In genomic region chr11:47773882-47774281, GRCh38 we compare ENCODE assay signal across 17 cellular contexts. TPM values are rescaled to one million over a fixed set of nuclear protein-coding genes. Genes with fewer than 3 reads are reported as not detected.
DNase-seq lines count a peak whose midpoint lies in the region; ATAC-seq and TF ChIP-seq lines count a peak whose summit lies in the region.
"Had no signal": no experiment of that assay in that cellular context is flagged by ENCODE, and none has a peak within 500 bp of the region (broad histone marks: within the 10 kb centered on the region; RNA-seq: fewer than 3 reads in every experiment).

No MANE protein-coding gene starts in this region.

- TF ChIP-seq CTCF in left ventricle myocardium inferior (IDR thresholded peaks at IDR 0.05; ENCODE audit: borderline replicate concordance): no peak

- intact Hi-C loops in left ventricle myocardium inferior (cut with micrococcal nuclease): no loop called here
- intact Hi-C loops in cardiac septum (cut with DNase I): no loop called here

- H3K27me3 ChIP-seq in left ventricle myocardium inferior (ENCODE audit: low read depth): no peaks in the 10 kb centered on the region

- no peaks in the 10 kb centered on the region for H3K9me3 Mint-ChIP-seq in stimulated activated naive CD8-positive, alpha-beta T cell treated with anti-CD3 and anti-CD28 coated beads, Interleukin-15, amount 100 ng/mL, for 72 hours
- H3K9me3 Mint-ChIP-seq in stimulated activated naive CD8-positive, alpha-beta T cell treated with anti-CD3 and anti-CD28 coated beads, Interleukin-15, Interleukin-2, amounts not matched to agents 100 ng/mL and 50 ng/mL, for 24 hours: no peaks in the 10 kb centered on the region
- H3K9me3 Mint-ChIP-seq: CD4-positive, alpha-beta memory T cell; GM23338; H9 had no signal

- no peaks in the 10 kb centered on the region for H3K27me3 Mint-ChIP-seq in stimulated activated naive CD8-positive, alpha-beta T cell treated with anti-CD3 and anti-CD28 coated beads, Interleukin-15, amount 100 ng/mL, for 72 hours
- H3K27me3 Mint-ChIP-seq in stimulated activated naive CD8-positive, alpha-beta T cell treated with anti-CD3 and anti-CD28 coated beads, Interleukin-15, Interleukin-2, amounts not matched to agents 100 ng/mL and 50 ng/mL, for 24 hours: no peaks in the 10 kb centered on the region
- H3K27me3 Mint-ChIP-seq: CD4-positive, alpha-beta memory T cell had no signal

- peak overlapping the region; percentile 71 for H3K27ac ChIP-seq in left ventricle myocardium inferior (replicated peaks)

- DNase-seq in left ventricle myocardium inferior: no peak
- no peak for DNase-seq in cardiac septum (ENCODE audit: low spot score)
- DNase-seq in stimulated activated naive CD8-positive, alpha-beta T cell treated with anti-CD3 and anti-CD28 coated beads, Interleukin-15, Interleukin-2, amounts not matched to agents 100 U/mL and 50 U/mL, for 24 hours: no peak
- no peak for DNase-seq in stimulated activated naive CD8-positive, alpha-beta T cell treated with anti-CD3 and anti-CD28 coated beads, Interleukin-15, amount 100 ng/mL, for 72 hours
- DNase-seq in NOMO-1 treated with DMSO at 0.1 percent for 48 hours (lab: John Stamatoyannopoulos, UW; ENCODE audit: unreplicated experiment): no peak
- DNase-seq: C1 segment of cervical spinal cord; Calu3; CD4-positive, alpha-beta memory T cell; COR-L47; DMS53; DMS79 treated with DMSO at 0.1 percent for 48 hours; GF-D8; H9 had no signal

- H3K4me1 ChIP-seq in left ventricle myocardium inferior: peaks cover 34% of the 10 kb centered on the region

- peaks cover 31% of the 10 kb centered on the region for H3K36me3 ChIP-seq in left ventricle myocardium inferior

- no peak overlapping the region for H3K4me3 ChIP-seq in left ventricle myocardium inferior
- H3K4me3 ChIP-seq: GM23338 had no signal

- peaks cover 33% of the 10 kb centered on the region for H3K36me3 Mint-ChIP-seq in stimulated activated naive CD8-positive, alpha-beta T cell treated with anti-CD3 and anti-CD28 coated beads, Interleukin-15, Interleukin-2, amounts not matched to agents 100 ng/mL and 50 ng/mL, for 24 hours (ENCODE audit: low read depth)

- H3K27ac Mint-ChIP-seq in stimulated activated naive CD8-positive, alpha-beta T cell treated with anti-CD3 and anti-CD28 coated beads, Interleukin-15, amount 100 ng/mL, for 72 hours: no peak overlapping the region
- peak overlapping the region; percentile 65 for H3K27ac Mint-ChIP-seq in stimulated activated naive CD8-positive, alpha-beta T cell treated with anti-CD3 and anti-CD28 coated beads, Interleukin-15, Interleukin-2, amounts not matched to agents 100 ng/mL and 50 ng/mL, for 24 hours
- H3K27ac Mint-ChIP-seq: GM23338, H9 had no signal

- H3K9me3 ChIP-seq in left ventricle myocardium inferior (replicated peaks): no peaks in the 10 kb centered on the region

- H3K4me1 Mint-ChIP-seq in stimulated activated naive CD8-positive, alpha-beta T cell treated with anti-CD3 and anti-CD28 coated beads, Interleukin-15, amount 100 ng/mL, for 72 hours: no peaks in the 10 kb centered on the region
- no peaks in the 10 kb centered on the region for H3K4me1 Mint-ChIP-seq in stimulated activated naive CD8-positive, alpha-beta T cell treated with anti-CD3 and anti-CD28 coated beads, Interleukin-15, Interleukin-2, amounts not matched to agents 100 ng/mL and 50 ng/mL, for 24 hours (ENCODE audit: low read depth)
- H3K4me1 Mint-ChIP-seq: CD4-positive, alpha-beta memory T cell had no signal

- H3K4me3 Mint-ChIP-seq in stimulated activated naive CD8-positive, alpha-beta T cell treated with anti-CD3 and anti-CD28 coated beads, Interleukin-15, amount 100 ng/mL, for 72 hours: no peak overlapping the region
- H3K4me3 Mint-ChIP-seq in stimulated activated naive CD8-positive, alpha-beta T cell treated with anti-CD3 and anti-CD28 coated beads, Interleukin-15, Interleukin-2, amounts not matched to agents 100 ng/mL and 50 ng/mL, for 24 hours: no peak overlapping the region
- H3K4me3 Mint-ChIP-seq: CD4-positive, alpha-beta memory T cell; GM23338; H9 had no signal

- peak; percentile 41 for ATAC-seq in stimulated activated naive CD8-positive, alpha-beta T cell treated with anti-CD3 and anti-CD28 coated beads, Interleukin-15, Interleukin-2, amounts not matched to agents 100 U/mL and 50 U/mL, for 24 hours
- ATAC-seq in stimulated activated naive CD8-positive, alpha-beta T cell treated with anti-CD3 and anti-CD28 coated beads, Interleukin-15, amount 100 ng/mL, for 72 hours: no peak
- ATAC-seq: GM23338, HCT116 had no signal

RNA-seq across cellular contexts. Expression of gene FNBP4, which starts 6.7 kb away (rescaled TPM):
- total RNA-seq in left ventricle myocardium inferior: 39.0 TPM
- total RNA-seq in cardiac septum: 41.7 TPM

RNA-seq across cellular contexts. Expression of gene AGBL2, which starts 58.7 kb away (rescaled TPM):
- total RNA-seq in left ventricle myocardium inferior (0.38 TPM), cardiac septum (1.2 TPM)
- total RNA-seq: G401 had no signal
